12 cellular contexts compared by ENCODE assay signal in the genomic region with DNA sequence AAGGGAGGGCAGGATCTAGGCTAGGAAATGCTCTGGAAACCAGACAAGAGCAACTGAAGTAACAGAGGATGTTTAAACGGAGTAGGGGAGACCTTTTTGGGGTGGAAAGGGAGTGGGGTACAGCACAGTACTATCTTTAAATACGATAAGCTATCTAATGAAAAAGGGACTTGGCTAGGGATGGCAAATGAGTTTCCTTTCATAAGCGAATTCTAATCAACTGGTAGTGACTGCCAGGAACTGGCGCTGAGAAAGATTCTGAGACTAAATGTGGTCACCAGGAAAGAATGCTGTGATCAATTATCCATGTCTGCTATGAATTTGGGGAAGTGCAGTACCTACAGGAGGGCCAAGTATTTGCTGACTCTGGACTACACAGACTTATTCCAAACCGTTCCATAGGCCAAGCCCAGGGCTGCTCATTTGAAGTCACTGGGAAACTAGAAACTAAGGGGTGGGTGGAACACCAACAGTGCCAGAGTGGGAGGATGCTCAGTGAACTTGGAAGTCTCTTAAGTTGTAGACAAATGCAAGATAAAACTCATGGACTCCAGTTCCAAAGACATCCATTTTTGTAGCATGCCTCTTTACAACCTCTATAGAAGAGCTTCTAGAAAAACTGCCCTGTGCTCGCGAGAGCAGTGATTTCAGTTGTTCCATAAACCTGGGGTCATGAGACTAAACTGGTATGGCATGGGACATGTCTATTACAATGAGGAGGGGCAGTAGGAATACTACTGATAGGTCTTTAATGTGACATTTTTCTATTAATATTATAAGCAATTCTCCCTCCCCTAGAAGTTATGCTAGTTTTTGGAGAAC. TPM values are rescaled to one million over a fixed set of nuclear protein-coding genes. Genes with fewer than 3 reads are reported as not detected.
DNase-seq lines count a peak whose midpoint lies in the region; TF ChIP-seq lines count a peak whose summit lies in the region.
"Had no signal": no experiment of that assay in that cellular context is flagged by ENCODE, and none has a peak within 500 bp of the region (broad histone marks: within the 10 kb centered on the region; RNA-seq: fewer than 3 reads in every experiment).

No MANE protein-coding gene starts in this region.

- DNase-seq in A673 (ENCODE audit: low spot score) (peak; percentile 5), kidney tubule cell (ENCODE audit: low spot score) (peak; percentile 52), dedifferentiated amniotic fluid mesenchymal stem cell (ENCODE audit: extremely low spot score) (no peak), NCI-H82 treated with DMSO at 0.1 percent for 48 hours (lab: John Stamatoyannopoulos, UW; ENCODE audit: unreplicated experiment) (no peak), NCI-H1436 treated with DMSO at 0.1 percent for 48 hours (lab: John Stamatoyannopoulos, UW) (no peak), hypothalamus (lab: John Stamatoyannopoulos, UW) (no peak)
- DNase-seq: COR-L47; effector CD8-positive, alpha-beta T cell; NCI-H2081; Right ventricle myocardium superior had no signal

- H3K36me3 Mint-ChIP-seq in activated naive CD8-positive, alpha-beta T cell: peaks cover 11% of the 10 kb centered on the region

- H3K9me3 ChIP-seq in A673 (ENCODE audit: low read depth, low read length, poor library complexity, severe bottlenecking): no peaks in the 10 kb centered on the region

- POLR2A ChIA-PET in A673 (lab: Charles Lee; ENCODE audit: low non-redundant PET): no interaction called here

- H3K4me3 ChIP-seq in A673 (ENCODE audit: low read depth, low read length, poor library complexity, severe bottlenecking) (no peak overlapping the region), GM12875 (ENCODE audit: low read depth, low read length) (peak overlapping the region; percentile 93)

- H3K27me3 Mint-ChIP-seq in activated naive CD8-positive, alpha-beta T cell: no peaks in the 10 kb centered on the region

- H3K4me1 ChIP-seq in A673 (ENCODE audit: insufficient read depth, low read length, poor library complexity, severe bottlenecking): no peaks in the 10 kb centered on the region

- no peaks in the 10 kb centered on the region for H3K27me3 ChIP-seq in A673 (replicated peaks; ENCODE audit: insufficient read depth, low read depth, low read length, poor library complexity)

- H3K4me3 Mint-ChIP-seq in activated naive CD8-positive, alpha-beta T cell: peak overlapping the region; percentile 93

- peak overlapping the region; percentile 87 for H3K27ac Mint-ChIP-seq in activated naive CD8-positive, alpha-beta T cell

- H3K36me3 ChIP-seq in A673 (ENCODE audit: insufficient read depth, low read length, poor library complexity, severe bottlenecking): no peaks in the 10 kb centered on the region

- BruUV-seq in A673 (replicated peaks; lab: Mats Ljungman, UMichigan): no TSS peak

- H3K4me1 Mint-ChIP-seq in activated naive CD8-positive, alpha-beta T cell (ENCODE audit: low read depth): peaks cover 63% of the 10 kb centered on the region

- CTCF ChIA-PET in A673 (lab: Charles Lee): no interaction called here

- intact Hi-C loops in A673 (cut with micrococcal nuclease; ENCODE audit: unreplicated experiment): loop anchor here (5.0 kb wide), 1 partner anchor 80 kb away; a partner anchor contains a TSS

- TF ChIP-seq CTCF in A673 (conservative IDR thresholded peaks at IDR 0.05; ENCODE audit: low read depth, low read length): no peak
- TF ChIP-seq CTCF in GM12875 (IDR thresholded peaks at IDR 0.05; ENCODE audit: borderline replicate concordance, insufficient read depth, low read depth, low read length): no peak

- H3K9me3 Mint-ChIP-seq in activated naive CD8-positive, alpha-beta T cell (ENCODE audit: low read depth): no peaks in the 10 kb centered on the region

- no peak overlapping the region for H3K27ac ChIP-seq in A673 (ENCODE audit: low read depth, low read length, poor library complexity, severe bottlenecking)

RNA-seq across cellular contexts. Expression of a gene that starts 2.0 kb away (rescaled TPM):
- total RNA-seq in A673 (2021): 18.3 and 19.5 TPM in 2 replicates

RNA-seq across cellular contexts. Expression of a gene that starts 2.1 kb away (rescaled TPM):
- 25.8 and 28.6 TPM in 2 replicates for total RNA-seq in A673 (2021)

RNA-seq across cellular contexts. Expression of a gene that starts 43.5 kb away (rescaled TPM):
- total RNA-seq in A673 (2021): 24.8 and 25.8 TPM in 2 replicates

Comparison
In these comparisons a context has a peak if more than half of its experiments do, and no peak if none do; other contexts are left out.
1. DNase-seq: peak in A673 (single experiment) and kidney tubule cell (single experiment); none in dedifferentiated amniotic fluid mesenchymal stem cell (single experiment), NCI-H82 treated with DMSO at 0.1 percent for 48 hours (single experiment), NCI-H1436 treated with DMSO at 0.1 percent for 48 hours (single experiment) and hypothalamus (0 of 51).